In the genomic region with DNA sequence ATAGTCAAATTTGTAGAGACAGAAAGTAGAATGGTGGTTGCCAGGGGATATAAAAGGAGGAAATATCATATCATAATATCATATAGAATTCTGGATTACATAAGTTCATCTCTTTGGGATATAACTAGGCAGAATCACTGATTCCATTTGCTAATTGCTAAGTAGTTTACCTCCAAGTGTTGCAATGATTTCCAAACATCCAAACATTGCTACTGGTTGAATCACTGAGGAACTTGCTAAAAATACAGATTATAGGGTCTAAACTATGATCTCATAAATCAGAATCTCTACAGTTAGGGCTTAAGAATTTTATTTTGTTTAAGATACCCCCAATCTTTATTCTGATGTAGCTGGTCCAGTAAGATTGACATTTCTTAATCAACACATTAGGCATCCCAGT, we compare ENCODE assay signal across 22 cellular contexts. TPM values are rescaled to one million over a fixed set of nuclear protein-coding genes. Genes with fewer than 3 reads are reported as not detected.
DNase-seq lines count a peak whose midpoint lies in the region; ATAC-seq and TF ChIP-seq lines count a peak whose summit lies in the region.
"Had no signal": no experiment of that assay in that cellular context is flagged by ENCODE, and none has a peak within 500 bp of the region (broad histone marks: within the 10 kb centered on the region; RNA-seq: fewer than 3 reads in every experiment).

No MANE protein-coding gene starts in this region.

- CTCF ChIA-PET in activated naive CD4-positive, alpha-beta T cell treated with anti-CD3 and anti-CD28 coated beads for 36 hours (lab: Charles Lee), result no interaction called here

- no peak overlapping the region for H3K4me3 Mint-ChIP-seq in activated naive CD4-positive, alpha-beta T cell treated with anti-CD3 and anti-CD28 coated beads for 36 hours
- H3K4me3 Mint-ChIP-seq in activated CD4-positive, alpha-beta T cell treated with anti-CD3 and anti-CD28 coated beads, Interleukin-2, amount 10 ng/mL, durations not matched to agents 24 days and 14 days, result no peak overlapping the region

- H3K9me3 Mint-ChIP-seq in activated naive CD4-positive, alpha-beta T cell treated with anti-CD3 and anti-CD28 coated beads for 36 hours, result no peaks in the 10 kb centered on the region
- H3K9me3 Mint-ChIP-seq in activated CD4-positive, alpha-beta T cell treated with anti-CD3 and anti-CD28 coated beads, Interleukin-2, amount 10 ng/mL, durations not matched to agents 24 days and 14 days, result no peaks in the 10 kb centered on the region

- TF ChIP-seq CTCF in choroid plexus epithelial cell (conservative IDR thresholded peaks at IDR 0.05; ENCODE audit: low read depth, low read length) (no peak), foreskin fibroblast (IDR thresholded peaks at IDR 0.05; ENCODE audit: low read depth, low read length) (no peak)

- ATAC-seq in HG03342 (IDR thresholded peaks at IDR 0.05; ENCODE audit: unreplicated experiment), result no peak
- ATAC-seq in GM19455 (IDR thresholded peaks at IDR 0.05; ENCODE audit: unreplicated experiment), result no peak
- ATAC-seq: GM12878, HCT116 had no signal

- no peaks in the 10 kb centered on the region for H3K36me3 Mint-ChIP-seq in activated naive CD4-positive, alpha-beta T cell treated with anti-CD3 and anti-CD28 coated beads for 36 hours (ENCODE audit: low read depth)
- H3K36me3 Mint-ChIP-seq in activated CD4-positive, alpha-beta T cell treated with anti-CD3 and anti-CD28 coated beads, Interleukin-2, amount 10 ng/mL, durations not matched to agents 24 days and 14 days (ENCODE audit: low read depth), result no peaks in the 10 kb centered on the region

- DNase-seq in AG08395 (ENCODE audit: low spot score) (peak; percentile 5), HCEC 1CT (peak; percentile 32), choroid plexus epithelial cell (ENCODE audit: low read depth) (peak; percentile 14), foreskin fibroblast (peak; percentile 1 to 6)
- no peak for DNase-seq in activated naive CD4-positive, alpha-beta T cell treated with anti-CD3 and anti-CD28 coated beads for 36 hours
- DNase-seq in activated CD4-positive, alpha-beta T cell treated with anti-CD3 and anti-CD28 coated beads, Interleukin-2, amount 10 ng/mL, durations not matched to agents 24 days and 14 days, result no peak
- DNase-seq: 8988T; BE2C; GOT3; Kasumi-1; NCI-H1417; NCI-H187; NCI-H2107; NCI-H446 treated with DMSO at 0.1 percent for 48 hours; NK-92 treated with Interleukin-12 subunit alpha and Interleukin-12 subunit beta, amount 100 ng/mL, for 24 hours; SHP77 treated with DMSO at 0.1 percent for 48 hours; SK-N-SH had no signal

- no peak overlapping the region for H3K27ac Mint-ChIP-seq in activated naive CD4-positive, alpha-beta T cell treated with anti-CD3 and anti-CD28 coated beads for 36 hours
- no peak overlapping the region for H3K27ac Mint-ChIP-seq in activated CD4-positive, alpha-beta T cell treated with anti-CD3 and anti-CD28 coated beads, Interleukin-2, amount 10 ng/mL, durations not matched to agents 24 days and 14 days

- H3K4me3 ChIP-seq in choroid plexus epithelial cell (ENCODE audit: low read depth, low read length), result no peak overlapping the region
- no peak overlapping the region for H3K4me3 ChIP-seq in foreskin fibroblast (ENCODE audit: low read depth in 1 of 2, low read length in 2 of 2)
- H3K4me3 ChIP-seq: GM12878 had no signal

- H3K27me3 Mint-ChIP-seq in activated naive CD4-positive, alpha-beta T cell treated with anti-CD3 and anti-CD28 coated beads for 36 hours (ENCODE audit: low read depth), result no peaks in the 10 kb centered on the region
- H3K27me3 Mint-ChIP-seq in activated CD4-positive, alpha-beta T cell treated with anti-CD3 and anti-CD28 coated beads, Interleukin-2, amount 10 ng/mL, durations not matched to agents 24 days and 14 days, result peaks cover 5% of the 10 kb centered on the region

- intact Hi-C loops in activated naive CD4-positive, alpha-beta T cell treated with anti-CD3 and anti-CD28 coated beads for 36 hours (cut with micrococcal nuclease), result no loop called here
- intact Hi-C loops in activated CD4-positive, alpha-beta T cell treated with anti-CD3 and anti-CD28 coated beads, Interleukin-2, amount 10 ng/mL, durations not matched to agents 24 days and 14 days (cut with micrococcal nuclease), result no loop called here

- H3K4me1 Mint-ChIP-seq in activated naive CD4-positive, alpha-beta T cell treated with anti-CD3 and anti-CD28 coated beads for 36 hours (ENCODE audit: low read depth), result no peaks in the 10 kb centered on the region
- no peaks in the 10 kb centered on the region for H3K4me1 Mint-ChIP-seq in activated CD4-positive, alpha-beta T cell treated with anti-CD3 and anti-CD28 coated beads, Interleukin-2, amount 10 ng/mL, durations not matched to agents 24 days and 14 days

RNA-seq across cellular contexts. Expression of gene TAS2R42, which starts 16.1 kb away (rescaled TPM):
- total RNA-seq in activated naive CD4-positive, alpha-beta T cell treated with anti-CD3 and anti-CD28 coated beads for 36 hours, result not detected
- total RNA-seq in activated CD4-positive, alpha-beta T cell treated with anti-CD3 and anti-CD28 coated beads, Interleukin-2, amount 10 ng/mL, durations not matched to agents 24 days and 14 days, result not detected in 2 replicates
- total RNA-seq: GM12878, MCF 10A had no signal

RNA-seq across cellular contexts. Expression of gene SMIM10L1, which starts 31.8 kb away (rescaled TPM):
- total RNA-seq in activated naive CD4-positive, alpha-beta T cell treated with anti-CD3 and anti-CD28 coated beads for 36 hours, result 1 to 10 TPM; 5.0 to 5.6 TPM
- total RNA-seq in activated CD4-positive, alpha-beta T cell treated with anti-CD3 and anti-CD28 coated beads, Interleukin-2, amount 10 ng/mL, durations not matched to agents 24 days and 14 days, result 9.5 and 10.1 TPM in 2 replicates

Comparison
In these comparisons a context has a peak if more than half of its experiments do, and no peak if none do; other contexts are left out.
1. DNase-seq: peak in AG08395 (single experiment), HCEC 1CT (single experiment), choroid plexus epithelial cell (single experiment) and foreskin fibroblast (2 of 2); none in activated naive CD4-positive, alpha-beta T cell treated with anti-CD3 and anti-CD28 coated beads for 36 hours (single experiment) and activated CD4-positive, alpha-beta T cell treated with anti-CD3 and anti-CD28 coated beads, Interleukin-2, amount 10 ng/mL, durations not matched to agents 24 days and 14 days (single experiment).